ENCODE assay signal across 8 cellular contexts in genomic region chrX:66046612-66047235, GRCh38. TPM values are rescaled to one million over a fixed set of nuclear protein-coding genes. Genes with fewer than 3 reads are reported as not detected.
DNase-seq lines count a peak whose midpoint lies in the region; ATAC-seq and TF ChIP-seq lines count a peak whose summit lies in the region.

No MANE protein-coding gene starts in this region.

- no peaks in the 10 kb centered on the region for H3K36me3 Mint-ChIP-seq in naive thymus-derived CD8-positive, alpha-beta T cell
- no peaks in the 10 kb centered on the region for H3K36me3 Mint-ChIP-seq in mesothelial cell of epicardium

- H3K27me3 Mint-ChIP-seq in naive thymus-derived CD8-positive, alpha-beta T cell, result no peaks in the 10 kb centered on the region
- no peaks in the 10 kb centered on the region for H3K27me3 Mint-ChIP-seq in mesothelial cell of epicardium (ENCODE audit: low read depth)

- CTCF ChIA-PET in OCI-LY7 (lab: Charles Lee; ENCODE audit: unreplicated experiment), result no interaction called here

- H3K9me2 ChIP-seq in OCI-LY7 (ENCODE audit: insufficient read depth, low read length), result no peaks in the 10 kb centered on the region

- H3K27ac ChIP-seq in OCI-LY7 (ENCODE audit: low read depth, low read length, poor library complexity, severe bottlenecking), result peak overlapping the region; percentile 50

- H3K79me2 ChIP-seq in OCI-LY7 (ENCODE audit: insufficient read depth, low read depth, low read length), result no peaks in the 10 kb centered on the region

- H3K4me2 ChIP-seq in OCI-LY7 (ENCODE audit: low read length), result peak overlapping the region; percentile 55

- no peaks in the 10 kb centered on the region for H3K9me3 Mint-ChIP-seq in naive thymus-derived CD8-positive, alpha-beta T cell
- peaks cover 14% of the 10 kb centered on the region for H3K9me3 Mint-ChIP-seq in mesothelial cell of epicardium

- peaks cover 34% of the 10 kb centered on the region for H3K4me1 ChIP-seq in OCI-LY7 (ENCODE audit: insufficient read depth, low read length, poor library complexity, severe bottlenecking)

- peak overlapping the region; percentile 17 for H3K4me3 ChIP-seq in OCI-LY7 (ENCODE audit: low read depth, low read length, poor library complexity, severe bottlenecking)

- H3K4me1 Mint-ChIP-seq in naive thymus-derived CD8-positive, alpha-beta T cell, result peaks cover 12 to 45% (median 28%) of the 10 kb centered on the region in 4 donors
- no peaks in the 10 kb centered on the region for H3K4me1 Mint-ChIP-seq in mesothelial cell of epicardium

- BruUV-seq in OCI-LY7 (replicated peaks; lab: Mats Ljungman, UMichigan), result no TSS peak

- H4K20me1 ChIP-seq in OCI-LY7 (ENCODE audit: insufficient read depth, low read length), result no peaks in the 10 kb centered on the region

- peak overlapping the region in 7 of 10 donors; percentile 13 to 84 (median 58) for H3K27ac Mint-ChIP-seq in naive thymus-derived CD8-positive, alpha-beta T cell
- no peak overlapping the region for H3K27ac Mint-ChIP-seq in mesothelial cell of epicardium

- intact Hi-C loops in OCI-LY7 (cut with micrococcal nuclease; ENCODE audit: unreplicated experiment), result loop anchor here (5.0 kb wide), 1 partner anchor 34 kb away; no protein-coding TSS in a partner anchor

- ATAC-seq in GM18868 (IDR thresholded peaks at IDR 0.05; ENCODE audit: unreplicated experiment), result peak; percentile 82
- peak; percentile 78 for ATAC-seq in HG02840 (IDR thresholded peaks at IDR 0.05; ENCODE audit: low FRiP score, unreplicated experiment)
- peak; percentile 33 to 58 for ATAC-seq in naive thymus-derived CD8-positive, alpha-beta T cell

- H3K36me3 ChIP-seq in OCI-LY7 (ENCODE audit: insufficient read depth, low read length), result no peaks in the 10 kb centered on the region

- POLR2A ChIA-PET in OCI-LY7 (lab: Charles Lee), result interaction anchor here (0.8 to 1.8 kb wide), 11 partner anchors 8 to 349 kb away, joined by 3 to 8 read pairs (median 5); no protein-coding TSS in a partner anchor
- POLR2A ChIA-PET in naive thymus-derived CD8-positive, alpha-beta T cell (lab: Charles Lee), result interaction anchor here (0.6 to 0.8 kb wide), 2 partner anchors 15 to 133 kb away, joined by 3 to 5 read pairs; no protein-coding TSS in a partner anchor

- H3K9me3 ChIP-seq in OCI-LY7 (ENCODE audit: low read length), result no peaks in the 10 kb centered on the region

- H3K4me3 Mint-ChIP-seq in naive thymus-derived CD8-positive, alpha-beta T cell, result peak overlapping the region in 6 of 10 donors; percentile 1 to 50 (median 26)
- H3K4me3 Mint-ChIP-seq in mesothelial cell of epicardium, result no peak overlapping the region

- TF ChIP-seq CTCF in OCI-LY7 (conservative IDR thresholded peaks at IDR 0.05; ENCODE audit: low read length) (no peak), mesothelial cell of epicardium (IDR thresholded peaks at IDR 0.05; ENCODE audit: unreplicated experiment) (no peak)

- DNase-seq in OCI-LY7 (ENCODE audit: low spot score) (peak; percentile 74), mesothelial cell of epicardium (ENCODE audit: low spot score in 2 of 2, unreplicated experiment in 2 of 2) (no peak), NCI-H2171 treated with DMSO at 0.1 percent for 48 hours (lab: John Stamatoyannopoulos, UW) (no peak), NCI-H2227 treated with DMSO at 0.1 percent for 48 hours (lab: John Stamatoyannopoulos, UW) (no peak), NCI-H446 treated with DMSO at 0.1 percent for 48 hours (lab: John Stamatoyannopoulos, UW) (no peak)
- peak in 3 of 10 donors; percentile 2 to 30 (median 24) for DNase-seq in naive thymus-derived CD8-positive, alpha-beta T cell

- peak overlapping the region; percentile 50; the same call in 1 of the 2 replicates for H2AFZ ChIP-seq in OCI-LY7 (ENCODE audit: low read length)

RNA-seq across cellular contexts. Expression of gene VSIG4, which starts 6.8 kb away (rescaled TPM):
- total RNA-seq in OCI-LY7 (2014; rRNA removed; shearing (Covaris generic)), result not detected in 2 replicates
- not detected in 2 replicates for total RNA-seq in OCI-LY7 (2022)
- under 1 TPM; 0.47 to 0.60 TPM for total RNA-seq in naive thymus-derived CD8-positive, alpha-beta T cell
- under 1 TPM in 1 of 3 donors, not detected in 2; 0.38 TPM for polyA plus RNA-seq in naive thymus-derived CD8-positive, alpha-beta T cell
- not detected in 3 replicates for total RNA-seq in mesothelial cell of epicardium
